ENCODE assay signal across 1 cellular context in genomic region chr1:222643937-222644648, GRCh38.
TF ChIP-seq lines count a peak whose summit lies in the region.

No MANE protein-coding gene starts in this region.

TF ChIP-seq in K562, 482 proteins besides CTCF, POLR2A, EP300 and RAD21 (continued from another document and continues in another):
- TF ChIP-seq ZNF609 (CRISPR knock-in tag; IDR thresholded peaks at IDR 0.05; ENCODE audit: borderline replicate concordance) (no peak), NR4A1 (CRISPR knock-in tag; IDR thresholded peaks at IDR 0.05) (0 out of 2 replicates have a peak, but pooled peaks have one; percentile 14), NR4A1 (tag; IDR thresholded peaks at IDR 0.05) (no peak), SPI1 (IDR thresholded peaks at IDR 0.05; ENCODE audit: borderline replicate concordance, low read depth, low read length) (peak; percentile 82), MEF2D (tag; conservative IDR thresholded peaks at IDR 0.05; ENCODE audit: low read depth) (0 out of 2 replicates have a peak, but pooled peaks have one; percentile 6), ZNF655 (CRISPR knock-in tag; IDR thresholded peaks at IDR 0.05) (no peak), ZNF717 (CRISPR knock-in tag; IDR thresholded peaks at IDR 0.05) (no peak), KAT8 (IDR thresholded peaks at IDR 0.05; ENCODE audit: low read depth) (no peak), ZNF445 (CRISPR knock-in tag; IDR thresholded peaks at IDR 0.05; ENCODE audit: low read depth) (no peak), NFXL1 (CRISPR knock-in tag; IDR thresholded peaks at IDR 0.05) (no peak), ESRRB (CRISPR knock-in tag; IDR thresholded peaks at IDR 0.05; ENCODE audit: borderline replicate concordance) (no peak), REST (CRISPR knock-in tag; IDR thresholded peaks at IDR 0.05; ENCODE audit: low read depth) (peak; percentile 62; the same call in 1 of the 2 replicates), KHSRP (IDR thresholded peaks at IDR 0.05) (peak; percentile 82), CBX8 (IDR thresholded peaks at IDR 0.05; ENCODE audit: borderline replicate concordance, extremely low read depth, low read depth, low read length, poor library complexity, severe bottlenecking) (no peak), HES1 (IDR thresholded peaks at IDR 0.05; ENCODE audit: low read depth) (no peak), ATF4 (CRISPR knock-in tag; IDR thresholded peaks at IDR 0.05) (no peak), RERE (CRISPR knock-in tag; IDR thresholded peaks at IDR 0.05; ENCODE audit: borderline replicate concordance) (no peak), MEIS2 (IDR thresholded peaks at IDR 0.05; ENCODE audit: partially characterized antibody) (no peak), FOXA1 (IDR thresholded peaks at IDR 0.05; ENCODE audit: borderline replicate concordance) (no peak), UBTF (IDR thresholded peaks at IDR 0.05; ENCODE audit: borderline replicate concordance in 1 of 2, low read depth in 2 of 2, low read length in 2 of 2) (0 out of 4 replicates have a peak, but pooled peaks of 1 of the 2 experiments have one; percentile 9), ZNF695 (CRISPR knock-in tag; IDR thresholded peaks at IDR 0.05) (no peak), PHTF2 (CRISPR knock-in tag; IDR thresholded peaks at IDR 0.05) (no peak), ZNF277 (CRISPR knock-in tag; IDR thresholded peaks at IDR 0.05; ENCODE audit: borderline replicate concordance) (no peak), NFATC3 (IDR thresholded peaks at IDR 0.05) (no peak), RBM15 (IDR thresholded peaks at IDR 0.05; ENCODE audit: insufficient read depth, low read length) (no peak), CAMTA2 (CRISPR knock-in tag; conservative IDR thresholded peaks at IDR 0.05) (no peak), ZNF124 (CRISPR knock-in tag; IDR thresholded peaks at IDR 0.05) (no peak), BCOR (IDR thresholded peaks at IDR 0.05) (no peak), MTA3 (IDR thresholded peaks at IDR 0.05; ENCODE audit: borderline replicate concordance) (peak; percentile 81; the same call in 1 of the 2 replicates), NCOA4 (IDR thresholded peaks at IDR 0.05; ENCODE audit: partially characterized antibody) (no peak), MTA1 (IDR thresholded peaks at IDR 0.05; ENCODE audit: borderline replicate concordance) (peak; percentile 99), PHF20 (IDR thresholded peaks at IDR 0.05; ENCODE audit: partially characterized antibody) (peak; percentile 97), TBP (optimal IDR thresholded peaks at IDR 0.05; ENCODE audit: low read depth, low read length) (peak; percentile 93), HNRNPLL (IDR thresholded peaks at IDR 0.05; ENCODE audit: low read depth, low read length, poor library complexity, severe bottlenecking) (peak; percentile 86), LEF1 (IDR thresholded peaks at IDR 0.05) (0 out of 2 replicates have a peak, but pooled peaks have one; percentile 26), ZBTB34 (CRISPR knock-in tag; IDR thresholded peaks at IDR 0.05) (no peak), ZBTB17 (CRISPR knock-in tag; IDR thresholded peaks at IDR 0.05) (peak; percentile 78), ZNF282 (CRISPR knock-in tag; IDR thresholded peaks at IDR 0.05) (no peak), POLR3G (IDR thresholded peaks at IDR 0.05; ENCODE audit: extremely low read depth, insufficient read length, insufficient replicate concordance) (no peak)
